ENCODE assay signal across 12 cellular contexts in the genomic region with DNA sequence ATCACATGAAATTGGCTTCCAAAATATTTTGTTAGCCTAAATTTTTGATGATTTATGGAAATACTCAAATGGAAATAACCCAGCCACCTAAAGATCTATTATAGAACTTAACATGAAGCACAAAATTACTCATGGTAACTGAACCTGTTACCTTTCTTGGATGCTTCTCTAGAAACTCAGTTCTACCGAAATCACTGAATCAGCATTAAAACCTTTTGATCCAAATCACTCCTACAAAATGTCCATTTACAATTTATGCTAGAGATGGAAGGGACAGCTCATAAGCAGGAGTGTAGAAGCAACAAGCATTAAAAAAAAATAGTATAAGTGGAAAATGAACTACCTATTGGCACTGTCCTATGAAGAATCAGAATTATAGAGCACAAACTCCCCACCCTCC. TPM values are rescaled to one million over a fixed set of nuclear protein-coding genes. Genes with fewer than 3 reads are reported as not detected.
A peak's percentile ranks its signal among the peaks of the same experiment; 100 is the strongest.
DNase-seq lines count a peak whose midpoint lies in the region; ATAC-seq and TF ChIP-seq lines count a peak whose summit lies in the region.
"Had no signal": no experiment of that assay in that cellular context is flagged by ENCODE, and none has a peak within 500 bp of the region (broad histone marks: within the 10 kb centered on the region; RNA-seq: fewer than 3 reads in every experiment).

No MANE protein-coding gene starts in this region.

- H3K27ac ChIP-seq in SU-DHL-6 (ENCODE audit: low read depth, low read length): no peak overlapping the region
- no peak overlapping the region for H3K27ac ChIP-seq in hepatocyte
- H3K27ac ChIP-seq: gastroesophageal sphincter, prostate gland had no signal

- H3K9me2 ChIP-seq in SU-DHL-6 (replicated peaks; ENCODE audit: insufficient read depth, low read length): no peaks in the 10 kb centered on the region
- no peaks in the 10 kb centered on the region for H3K9me2 ChIP-seq in hepatocyte (replicated peaks; ENCODE audit: insufficient read depth)

- H2AFZ ChIP-seq in SU-DHL-6 (ENCODE audit: low read depth, low read length, severe bottlenecking) (no peak overlapping the region), hepatocyte (no peak overlapping the region)

- H3K4me3 Mint-ChIP-seq in activated naive CD4-positive, alpha-beta T cell treated with anti-CD3 and anti-CD28 coated beads, Interleukin-2, amount 50 U/mL, for 24 hours: peak overlapping the region; percentile 70
- peak overlapping the region; percentile 12 to 80 for H3K4me3 Mint-ChIP-seq in stimulated activated naive CD8-positive, alpha-beta T cell treated with anti-CD3 and anti-CD28 coated beads, Interleukin-15, amount 100 ng/mL, for 72 hours

- no peak for TF ChIP-seq CTCF in SU-DHL-6 (IDR thresholded peaks at IDR 0.05; ENCODE audit: insufficient read depth, low read length, poor library complexity, severe bottlenecking)
- TF ChIP-seq CTCF in hepatocyte (IDR thresholded peaks at IDR 0.05; ENCODE audit: poor library complexity): no peak

- H4K20me1 ChIP-seq in SU-DHL-6 (ENCODE audit: low read depth, low read length) (peaks cover 50% of the 10 kb centered on the region), hepatocyte (ENCODE audit: insufficient read depth, poor library complexity, severe bottlenecking) (peaks cover 38% of the 10 kb centered on the region)

- DNase-seq in activated naive CD4-positive, alpha-beta T cell (lab: John Stamatoyannopoulos, UW): no peak
- no peak for DNase-seq in hepatocyte (ENCODE audit: low spot score)
- no peak for DNase-seq in stimulated activated naive CD8-positive, alpha-beta T cell treated with anti-CD3 and anti-CD28 coated beads, Interleukin-15, amount 100 ng/mL, for 72 hours
- DNase-seq in NCI-H1694 treated with DMSO at 0.1 percent for 48 hours (lab: John Stamatoyannopoulos, UW): no peak
- DNase-seq: activated gamma-delta T cell, dorsolateral prefrontal cortex had no signal

- H3K9me3 Mint-ChIP-seq in activated naive CD4-positive, alpha-beta T cell treated with anti-CD3 and anti-CD28 coated beads, Interleukin-2, amount 50 U/mL, for 24 hours: no peaks in the 10 kb centered on the region
- no peaks in the 10 kb centered on the region for H3K9me3 Mint-ChIP-seq in stimulated activated naive CD8-positive, alpha-beta T cell treated with anti-CD3 and anti-CD28 coated beads, Interleukin-15, amount 100 ng/mL, for 72 hours

- H3K27ac Mint-ChIP-seq in activated naive CD4-positive, alpha-beta T cell treated with anti-CD3 and anti-CD28 coated beads, Interleukin-2, amount 50 U/mL, for 24 hours: peak overlapping the region; percentile 19
- H3K27ac Mint-ChIP-seq in stimulated activated naive CD8-positive, alpha-beta T cell treated with anti-CD3 and anti-CD28 coated beads, Interleukin-15, amount 100 ng/mL, for 72 hours: peak overlapping the region in 1 of 2 donors; percentile 31

- peaks cover 27% of the 10 kb centered on the region for H3K36me3 Mint-ChIP-seq in activated naive CD4-positive, alpha-beta T cell treated with anti-CD3 and anti-CD28 coated beads, Interleukin-2, amount 50 U/mL, for 24 hours

- H3K4me1 ChIP-seq in hepatocyte (ENCODE audit: insufficient read depth): peaks cover 22% of the 10 kb centered on the region
- H3K4me1 ChIP-seq: prostate gland had no signal

- H3K9me3 ChIP-seq in SU-DHL-6 (ENCODE audit: insufficient read depth, low read length) (no peaks in the 10 kb centered on the region), hepatocyte (ENCODE audit: low read depth) (no peaks in the 10 kb centered on the region)
- H3K9me3 ChIP-seq: gastroesophageal sphincter, prostate gland had no signal

- no peak overlapping the region for H3K9ac ChIP-seq in SU-DHL-6 (ENCODE audit: low read length)

- H3K27me3 ChIP-seq in SU-DHL-6 (ENCODE audit: low read length) (no peaks in the 10 kb centered on the region), hepatocyte (no peaks in the 10 kb centered on the region)
- H3K27me3 ChIP-seq: dorsolateral prefrontal cortex, gastroesophageal sphincter had no signal

- 0 out of 2 replicates have a peak, but pooled peaks cover 6% of the 10 kb centered on the region for H3F3A ChIP-seq in SU-DHL-6 (ENCODE audit: insufficient read depth)

- H3K27me3 Mint-ChIP-seq in activated naive CD4-positive, alpha-beta T cell treated with anti-CD3 and anti-CD28 coated beads, Interleukin-2, amount 50 U/mL, for 24 hours: no peaks in the 10 kb centered on the region
- no peaks in the 10 kb centered on the region for H3K27me3 Mint-ChIP-seq in stimulated activated naive CD8-positive, alpha-beta T cell treated with anti-CD3 and anti-CD28 coated beads, Interleukin-15, amount 100 ng/mL, for 72 hours

- 95% methylated on average over 1 of the region's 1 CpG for WGBS in hepatocyte (ENCODE audit: low lambda C conversion rate, missing lambda C conversion rate)

- no peak for ATAC-seq in stimulated activated naive CD8-positive, alpha-beta T cell treated with anti-CD3 and anti-CD28 coated beads, Interleukin-15, amount 100 ng/mL, for 72 hours
- no peak for ATAC-seq in GM18511 (IDR thresholded peaks at IDR 0.05; ENCODE audit: unreplicated experiment)
- ATAC-seq in GM19463 (IDR thresholded peaks at IDR 0.05; ENCODE audit: unreplicated experiment): no peak
- ATAC-seq: gastroesophageal sphincter had no signal

- H3K4me3 ChIP-seq in SU-DHL-6 (ENCODE audit: insufficient read depth, low read length, poor library complexity, severe bottlenecking) (peak overlapping the region; percentile 94), hepatocyte (no peak overlapping the region)
- H3K4me3 ChIP-seq: prostate gland had no signal

- H3K36me3 ChIP-seq in SU-DHL-6 (ENCODE audit: low read length): peaks cover 51% of the 10 kb centered on the region
- peaks cover 6% of the 10 kb centered on the region for H3K36me3 ChIP-seq in hepatocyte (replicated peaks; ENCODE audit: insufficient read depth, low read depth)
- H3K36me3 ChIP-seq: prostate gland had no signal

- peaks cover 70% of the 10 kb centered on the region for H3K4me1 Mint-ChIP-seq in activated naive CD4-positive, alpha-beta T cell treated with anti-CD3 and anti-CD28 coated beads, Interleukin-2, amount 50 U/mL, for 24 hours
- H3K4me1 Mint-ChIP-seq in stimulated activated naive CD8-positive, alpha-beta T cell treated with anti-CD3 and anti-CD28 coated beads, Interleukin-15, amount 100 ng/mL, for 72 hours: peaks cover 50% of the 10 kb centered on the region

- H3K79me2 ChIP-seq in SU-DHL-6 (ENCODE audit: insufficient read depth, low read length) (peaks cover 84% of the 10 kb centered on the region), hepatocyte (peaks cover 81% of the 10 kb centered on the region)

- H3K4me2 ChIP-seq in SU-DHL-6 (ENCODE audit: low read depth, low read length, poor library complexity, severe bottlenecking) (peak overlapping the region; percentile 98), hepatocyte (peak overlapping the region; percentile 81)

RNA-seq across cellular contexts. Expression of gene PRPF40A, which starts 2.1 kb away (rescaled TPM):
- 125 and 131 TPM in 2 replicates for total RNA-seq in hepatocyte
- 99.6 and 101 TPM in 2 replicates for polyA plus RNA-seq in hepatocyte

RNA-seq across cellular contexts. Expression of gene ARL6IP6, which starts 3.3 kb away (rescaled TPM):
- 23.2 and 28.6 TPM in 2 replicates for total RNA-seq in hepatocyte
- 18.2 and 21.1 TPM in 2 replicates for polyA plus RNA-seq in hepatocyte
